ENCODE assay signal across 1 cellular context in the genomic region with DNA sequence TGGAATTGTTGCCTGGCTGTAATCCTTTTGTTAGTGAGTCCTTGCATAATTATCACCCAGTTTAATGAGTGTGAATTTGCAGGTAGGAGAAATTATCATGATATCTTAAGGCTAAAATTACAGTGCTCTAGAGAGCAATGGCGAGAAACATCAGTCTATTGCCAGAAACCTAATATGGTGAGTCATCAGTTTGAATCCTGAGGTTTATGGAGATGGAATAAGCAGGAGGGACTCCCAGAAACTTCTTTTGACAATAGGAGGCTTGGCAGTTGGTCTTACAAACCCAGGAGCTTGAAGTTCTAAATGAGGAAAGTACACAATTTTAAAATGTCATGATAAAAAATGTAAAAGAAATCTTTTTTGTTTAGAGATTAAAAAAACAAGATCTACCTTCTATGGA.
A peak's percentile ranks its signal among the peaks of the same experiment; 100 is the strongest.
TF ChIP-seq lines count a peak whose summit lies in the region.

No MANE protein-coding gene starts in this region.

TF ChIP-seq in endothelial cell of umbilical vein, 7 proteins besides CTCF, POLR2A, EP300 and RAD21:
- TF ChIP-seq FOS (IDR thresholded peaks at IDR 0.05; ENCODE audit: borderline replicate concordance, insufficient read depth, low read length) (peak; percentile 6), EZH2 (IDR thresholded peaks at IDR 0.05; ENCODE audit: borderline replicate concordance, low read depth, low read length, severe bottlenecking) (no peak), MYC (IDR thresholded peaks at IDR 0.05; ENCODE audit: low read depth, low read length) (no peak), GATA2 (IDR thresholded peaks at IDR 0.05; ENCODE audit: insufficient read depth, insufficient read length, low read depth, low read length) (no peak), JUN (IDR thresholded peaks at IDR 0.05; ENCODE audit: borderline replicate concordance, insufficient read depth, insufficient read length, low read depth) (peak; percentile 18), POLR2AphosphoS5 (IDR thresholded peaks at IDR 0.05; ENCODE audit: insufficient read depth, low read depth, low read length) (no peak)
- TF ChIP-seq, protein P1, sequence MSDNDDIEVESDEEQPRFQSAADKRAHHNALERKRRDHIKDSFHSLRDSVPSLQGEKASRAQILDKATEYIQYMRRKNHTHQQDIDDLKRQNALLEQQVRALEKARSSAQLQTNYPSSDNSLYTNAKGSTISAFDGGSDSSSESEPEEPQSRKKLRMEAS (IDR thresholded peaks at IDR 0.05; ENCODE audit: insufficient read depth, insufficient read length), result no peak
